ENCODE assay signal across 25 cellular contexts in genomic region chr17:8339540-8339939, GRCh38. TPM values are rescaled to one million over a fixed set of nuclear protein-coding genes. Genes with fewer than 3 reads are reported as not detected.
"Had no signal": no experiment of that assay in that cellular context is flagged by ENCODE, and none has a peak within 500 bp of the region (broad histone marks: within the 10 kb centered on the region; RNA-seq: fewer than 3 reads in every experiment).

Gene ODF4, plus strand, starts transcription at chr17:8339840. Its CDS starts 212 bp downstream, at chr17:8340052.

- H3K4me3 ChIP-seq: colonic mucosa, lung, prostate gland, right atrium auricular region, transverse colon, vagina had no signal

- FAIRE-seq: keratinocyte had no signal

- DNase-seq: activated B cell treated with CpG ODN at 0.5 μM for 24 hours; activated CD4-positive, alpha-beta memory T cell treated with anti-CD3 and anti-CD28 coated beads for 36 hours; activated CD4-positive, alpha-beta T cell treated with anti-CD3 and anti-CD28 coated beads for 4 hours; activated naive CD4-positive, alpha-beta T cell treated with anti-CD3 and anti-CD28 coated beads for 36 hours; activated T-cell treated with anti-CD3 and anti-CD28 coated beads, Interleukin-2, amount 50 U/mL, for 24 hours; brain microvascular endothelial cell; central memory CD4-positive, alpha-beta T cell; colonic mucosa; foreskin keratinocyte; hippocampal formation; midbrain; stimulated activated CD4-positive, alpha-beta T cell treated with anti-CD3 and anti-CD28 coated beads, Interleukin-2, amount 100 ng/mL, for 24 hours; stimulated activated naive CD8-positive, alpha-beta T cell treated with anti-CD3 and anti-CD28 coated beads, Interleukin-15, Interleukin-2, amounts not matched to agents 100 U/mL and 50 U/mL, for 24 hours; transverse colon had no signal

- H3K4me3 Mint-ChIP-seq: activated B cell treated with CpG ODN at 0.5 μM for 24 hours; activated CD4-positive, alpha-beta memory T cell treated with anti-CD3 and anti-CD28 coated beads for 36 hours; activated naive CD4-positive, alpha-beta T cell treated with anti-CD3 and anti-CD28 coated beads for 36 hours; activated T-cell treated with anti-CD3 and anti-CD28 coated beads, Interleukin-2, amount 50 U/mL, for 24 hours; nephron; T-helper 2 cell treated with Interferon-gamma antibody and Interleukin-4, amounts not matched to agents 5 μg/mL and 100 μg/mL, for 36 hours had no signal

- H3K36me3 ChIP-seq: brain microvascular endothelial cell, colonic mucosa, prostate gland, right atrium auricular region, transverse colon, vagina had no signal

- H3K27ac Mint-ChIP-seq: activated B cell treated with CpG ODN at 0.5 μM for 24 hours; activated CD4-positive, alpha-beta memory T cell treated with anti-CD3 and anti-CD28 coated beads for 36 hours; activated T-cell treated with anti-CD3 and anti-CD28 coated beads, Interleukin-2, amount 50 U/mL, for 24 hours; T-helper 2 cell treated with Interferon-gamma antibody and Interleukin-4, amounts not matched to agents 5 μg/mL and 100 μg/mL, for 36 hours had no signal

- H3K36me3 Mint-ChIP-seq: activated CD4-positive, alpha-beta memory T cell treated with anti-CD3 and anti-CD28 coated beads for 36 hours had no signal

- H3K9me3 Mint-ChIP-seq: activated B cell treated with CpG ODN at 0.5 μM for 24 hours; activated CD4-positive, alpha-beta memory T cell treated with anti-CD3 and anti-CD28 coated beads for 36 hours; activated naive CD4-positive, alpha-beta T cell treated with anti-CD3 and anti-CD28 coated beads for 36 hours; activated T-cell treated with anti-CD3 and anti-CD28 coated beads, Interleukin-2, amount 50 U/mL, for 24 hours; nephron; T-helper 2 cell treated with Interferon-gamma antibody and Interleukin-4, amounts not matched to agents 5 μg/mL and 100 μg/mL, for 36 hours had no signal

- H3K4me1 ChIP-seq: colonic mucosa, foreskin keratinocyte, prostate gland, vagina had no signal

- H3K27ac ChIP-seq: brain microvascular endothelial cell, colonic mucosa, foreskin keratinocyte, prostate gland, right atrium auricular region, transverse colon, vagina had no signal

- H3K9me3 ChIP-seq: colonic mucosa, prostate gland, right atrium auricular region, transverse colon, vagina had no signal

- ATAC-seq: foreskin keratinocyte had no signal

- H3K27me3 ChIP-seq: brain microvascular endothelial cell, colonic mucosa, right atrium auricular region, transverse colon, vagina had no signal

RNA-seq across cellular contexts. Expression of gene ODF4, which starts in this region (rescaled TPM):
- total RNA-seq: activated B cell treated with CpG ODN at 0.5 μM for 24 hours; activated CD4-positive, alpha-beta memory T cell treated with anti-CD3 and anti-CD28 coated beads for 36 hours; activated naive CD4-positive, alpha-beta T cell treated with anti-CD3 and anti-CD28 coated beads for 36 hours; colonic mucosa; epithelial cell of proximal tubule; fibroblast of lung; foreskin keratinocyte; lung; omental fat pad; prostate gland; right atrium auricular region; skeletal muscle tissue; transverse colon; vagina had no signal
- polyA plus RNA-seq: fibroblast of lung, foreskin keratinocyte, keratinocyte, lung had no signal
